Comparison of ENCODE assay signal across 26 cellular contexts in the genomic region with DNA sequence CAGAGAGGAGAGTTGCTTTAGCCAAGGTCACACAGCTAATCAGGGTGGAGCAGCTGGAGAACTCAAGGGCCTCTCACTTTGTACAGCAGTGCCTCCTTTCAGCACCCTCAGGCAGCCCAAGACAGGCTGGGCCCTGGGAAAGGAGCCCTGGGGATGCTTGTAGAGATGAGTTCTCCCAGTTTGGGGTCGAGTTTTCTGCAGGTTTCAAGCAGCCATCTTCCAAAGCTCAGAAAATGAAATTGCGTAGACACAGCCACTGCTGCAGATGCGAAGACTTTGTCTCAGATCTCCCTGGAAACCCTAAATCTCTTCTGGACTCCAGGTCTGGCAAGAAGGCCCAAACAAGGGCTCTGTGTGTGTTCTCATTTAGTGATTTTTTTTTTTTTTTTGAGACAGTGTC. TPM values are rescaled to one million over a fixed set of nuclear protein-coding genes. Genes with fewer than 3 reads are reported as not detected.
DNase-seq lines count a peak whose midpoint lies in the region; ATAC-seq, FAIRE-seq and TF ChIP-seq lines count a peak whose summit lies in the region.
"Had no signal": no experiment of that assay in that cellular context is flagged by ENCODE, and none has a peak within 500 bp of the region (broad histone marks: within the 10 kb centered on the region; RNA-seq: fewer than 3 reads in every experiment).

No MANE protein-coding gene starts in this region.

- no peaks in the 10 kb centered on the region for H3K9me1 ChIP-seq in K562 (ENCODE audit: control insufficient read depth, insufficient read depth, low read length)

- no peak for FAIRE-seq in K562 (lab: Jason Lieb, UNC)
- no peak for FAIRE-seq in GM12891 (lab: Jason Lieb, UNC)
- FAIRE-seq: A204.1, D721Med, G401.6, GM12892, GM18507 had no signal

- peak overlapping the region; percentile 38 for H4K91ac ChIP-seq in trophoblast cell (ENCODE audit: low read depth, low read length)

- TF ChIP-seq CTCF in GM23338 (conservative IDR thresholded peaks at IDR 0.05; ENCODE audit: low read depth in 2 of 2) (no peak), K562 (IDR thresholded peaks at IDR 0.05 in 2 of 3, conservative IDR thresholded peaks at IDR 0.05 in 1 of 3; ENCODE audit: insufficient read depth in 2 of 3, low read depth in 1 of 3, low read length in 3 of 3) (no peak)

- H3K27ac ChIP-seq in GM23338 (ENCODE audit: low read depth), result no peak overlapping the region
- H3K27ac ChIP-seq in K562 (ENCODE audit: extremely low read depth, low read depth, low read length), result no peak overlapping the region
- H3K27ac ChIP-seq in trophoblast cell (ENCODE audit: low read depth, low read length), result no peak overlapping the region
- H3K27ac ChIP-seq: BLaER1 had no signal

- H4K20me1 ChIP-seq in GM23338 (replicated peaks; ENCODE audit: insufficient read depth), result no peaks in the 10 kb centered on the region
- H4K20me1 ChIP-seq in K562 (replicated peaks; ENCODE audit: control insufficient read depth, insufficient read depth, low read length), result no peaks in the 10 kb centered on the region
- H4K20me1 ChIP-seq: BLaER1 had no signal

- H3K27ac Mint-ChIP-seq in GM23338, result no peak overlapping the region
- H3K27ac Mint-ChIP-seq: CD4-positive, CD25-positive, alpha-beta regulatory T cell had no signal

- H2BK12ac ChIP-seq in trophoblast cell (ENCODE audit: low read length), result peak overlapping the region; percentile 68

- peaks cover 9% of the 10 kb centered on the region for H3K4me1 Mint-ChIP-seq in GM23338
- H3K4me1 Mint-ChIP-seq: CD4-positive, alpha-beta memory T cell; CD4-positive, CD25-positive, alpha-beta regulatory T cell; CD8-positive, alpha-beta memory T cell had no signal

- H3K4me1 ChIP-seq in GM23338 (ENCODE audit: insufficient read depth), result peaks cover 5% of the 10 kb centered on the region
- H3K4me1 ChIP-seq in K562 (replicated peaks in 1 of 2; ENCODE audit: control insufficient read depth in 2 of 2, insufficient read depth in 2 of 2, low read length in 2 of 2), result no peaks in the 10 kb centered on the region
- H3K4me1 ChIP-seq in trophoblast cell (ENCODE audit: control insufficient read depth in 1 of 2, insufficient read depth in 2 of 2, low read length in 2 of 2), result no peaks in the 10 kb centered on the region
- H3K4me1 ChIP-seq: BE2C, BLaER1, Caco-2 had no signal

- no peak overlapping the region for H3K9ac ChIP-seq in K562 (ENCODE audit: insufficient read depth in 1 of 2, low read depth in 2 of 2, low read length in 2 of 2)
- H3K9ac ChIP-seq in trophoblast cell (ENCODE audit: low read length), result no peak overlapping the region
- H3K9ac ChIP-seq: BLaER1 had no signal

- H3K27me3 ChIP-seq in GM23338 (ENCODE audit: insufficient read depth), result no peaks in the 10 kb centered on the region
- no peaks in the 10 kb centered on the region for H3K27me3 ChIP-seq in H7 (ENCODE audit: control insufficient read depth, insufficient read depth, low read length)
- H3K27me3 ChIP-seq in K562 (ENCODE audit: control insufficient read depth in 2 of 2, insufficient read depth in 2 of 2, low read length in 2 of 2), result peaks cover 0 to 20% of the 10 kb centered on the region in 2 experiments; a peak in 3 of 5 replicates
- no peaks in the 10 kb centered on the region for H3K27me3 ChIP-seq in trophoblast cell (ENCODE audit: insufficient read depth, low read length)
- H3K27me3 ChIP-seq: BE2C, BLaER1 had no signal

- TF ChIP-seq EP300 in K562 (IDR thresholded peaks at IDR 0.05; ENCODE audit: low read length), result no peak

- no peaks in the 10 kb centered on the region; the same call in 2 of the 3 replicates for H3K9me3 Mint-ChIP-seq in GM23338

- 0% methylated on average over 3 of the region's 3 CpGs for WGBS in K562 (ENCODE audit: insufficient coverage, low coverage, missing lambda C conversion rate)
- WGBS in trophoblast cell (ENCODE audit: extremely low coverage, insufficient coverage, insufficient read length), result no CpG with 5 or more reads among the region's 3 CpGs

- H3K9me3 ChIP-seq in K562 (replicated peaks; ENCODE audit: control insufficient read depth, insufficient read depth, low read depth, low read length) (no peaks in the 10 kb centered on the region), trophoblast cell (ENCODE audit: insufficient read depth, low read depth, low read length) (no peaks in the 10 kb centered on the region)
- H3K9me3 ChIP-seq: BE2C, Caco-2 had no signal

- H3K36me3 Mint-ChIP-seq in GM23338 (ENCODE audit: low read depth), result no peaks in the 10 kb centered on the region
- H3K36me3 Mint-ChIP-seq: CD14-positive monocyte; CD4-positive, CD25-positive, alpha-beta regulatory T cell had no signal

- CTCF ChIA-PET in K562 (lab: Yijun Ruan, JAX; ENCODE audit: low intra/inter-chr PET ratio), result interaction anchor here (1.9 to 2.7 kb wide), 3 partner anchors 115 to 362 kb away, joined by 9 to 11 read pairs (median 10); no protein-coding TSS in a partner anchor

- H3K4ac ChIP-seq in trophoblast cell (ENCODE audit: low read depth, low read length), result no peak overlapping the region

- H3K36me3 ChIP-seq in GM23338 (ENCODE audit: insufficient read depth) (no peaks in the 10 kb centered on the region), H7 (replicated peaks; ENCODE audit: control insufficient read depth, insufficient read depth, low read length) (no peaks in the 10 kb centered on the region), K562 (ENCODE audit: control insufficient read depth, insufficient read depth, low read length) (no peaks in the 10 kb centered on the region), trophoblast cell (ENCODE audit: control insufficient read depth in 1 of 2, insufficient read depth in 2 of 2, low read length in 2 of 2) (no peaks in the 10 kb centered on the region)
- H3K36me3 ChIP-seq: BE2C, BLaER1 had no signal

- in situ Hi-C loops in K562 (cut with MboI), result loop anchor here (25.0 kb wide), 1 partner anchor 270 kb away; a partner anchor contains a TSS

- no peak for TF ChIP-seq POLR2A in K562 (conservative IDR thresholded peaks at IDR 0.05)
- TF ChIP-seq POLR2A in GM12891 (IDR thresholded peaks at IDR 0.05; ENCODE audit: low read depth, low read length), result no peak

- POLR2A ChIA-PET in K562 (lab: Yijun Ruan, JAX), result no interaction called here

- intact Hi-C loops in K562 (cut with micrococcal nuclease), result no loop called here

- peak overlapping the region; percentile 56 for H4K8ac ChIP-seq in trophoblast cell (ENCODE audit: low read depth, low read length)

- peak overlapping the region; percentile 73 for H2BK120ac ChIP-seq in trophoblast cell (ENCODE audit: insufficient read depth, low read length, poor library complexity)

- no peaks in the 10 kb centered on the region for H3K27me3 Mint-ChIP-seq in GM23338 (ENCODE audit: insufficient read depth, low read depth, poor library complexity)

- H2BK5ac ChIP-seq in trophoblast cell (ENCODE audit: low read depth, low read length, poor library complexity), result no peak overlapping the region

- no TSS peak for BruUV-seq in K562 (replicated peaks; lab: Mats Ljungman, UMichigan)

- ATAC-seq in GM23338 (no peak), K562 (no peak)

- H3K4me3 ChIP-seq in GM23338 (no peak overlapping the region), H7 (ENCODE audit: insufficient read depth, low read depth, low read length) (no peak overlapping the region), K562 (no peak overlapping the region), trophoblast cell (ENCODE audit: low read depth, low read length) (no peak overlapping the region)
- H3K4me3 ChIP-seq: BLaER1 had no signal

- no peak overlapping the region for H3K4me3 Mint-ChIP-seq in GM23338
- H3K4me3 Mint-ChIP-seq: CD14-positive monocyte; CD4-positive, alpha-beta memory T cell; CD4-positive, CD25-positive, alpha-beta regulatory T cell; CD8-positive, alpha-beta memory T cell had no signal

- peak overlapping the region; percentile 38 for H3K14ac ChIP-seq in trophoblast cell (ENCODE audit: low read length)

- H4K12ac ChIP-seq in trophoblast cell (ENCODE audit: low read depth, low read length), result peak overlapping the region; percentile 26

- no peak for TF ChIP-seq RAD21 in K562 (CRISPR knock-in tag; conservative IDR thresholded peaks at IDR 0.05 in 1 of 2, IDR thresholded peaks at IDR 0.05 in 1 of 2)

- H2AFZ ChIP-seq in GM23338 (peak overlapping the region; percentile 76; the same call in 1 of the 2 replicates), K562 (ENCODE audit: low read depth, low read length) (no peak overlapping the region), trophoblast cell (ENCODE audit: insufficient read depth, low read length, poor library complexity) (no peak overlapping the region)

- H3K79me2 ChIP-seq in GM23338 (replicated peaks; ENCODE audit: insufficient read depth), result no peaks in the 10 kb centered on the region
- H3K79me2 ChIP-seq in K562 (ENCODE audit: control insufficient read depth, insufficient read depth, low read length), result no peaks in the 10 kb centered on the region
- no peaks in the 10 kb centered on the region for H3K79me2 ChIP-seq in trophoblast cell (ENCODE audit: control insufficient read depth, insufficient read depth, low read length, poor library complexity)

- H3K9me2 ChIP-seq in GM23338 (ENCODE audit: insufficient read depth), result no peaks in the 10 kb centered on the region

- no peak overlapping the region for H3K23ac ChIP-seq in trophoblast cell (ENCODE audit: low read length)

- H3K18ac ChIP-seq in trophoblast cell (ENCODE audit: low read length), result no peak overlapping the region

- H2AK5ac ChIP-seq in trophoblast cell (ENCODE audit: low read length), result peak overlapping the region; percentile 44

- DNase-seq in GM23338 (ENCODE audit: low spot score), result no peak
- peak; percentile 3 for DNase-seq in H7
- no peak for DNase-seq in K562 (ENCODE audit: extremely low read depth in 1 of 4, low spot score in 3 of 4)
- no peak for DNase-seq in trophoblast cell
- no peak for DNase-seq in NCI-H1930 (lab: John Stamatoyannopoulos, UW)
- no peak for DNase-seq in GM12891 (ENCODE audit: insufficient read length, low spot score)
- DNase-seq in NCI-H187 (lab: John Stamatoyannopoulos, UW), result no peak
- DNase-seq: 8988T; ACHN; BE2C; C1 segment of cervical spinal cord; Caco-2; Calu3; CD4-positive, alpha-beta memory T cell; CD4-positive, CD25-positive, alpha-beta regulatory T cell; CD8-positive, alpha-beta memory T cell; DMS79 treated with DMSO at 0.1 percent for 48 hours; GF-D8 had no signal

- peaks cover 3% of the 10 kb centered on the region for H3K79me1 ChIP-seq in trophoblast cell (ENCODE audit: low read length)

- no peaks in the 10 kb centered on the region for H3F3A ChIP-seq in GM23338 (replicated peaks; ENCODE audit: low read depth)

- no peak overlapping the region for H3K4me2 ChIP-seq in GM23338
- no peak overlapping the region for H3K4me2 ChIP-seq in K562 (ENCODE audit: insufficient read depth, low read length)
- H3K4me2 ChIP-seq in trophoblast cell (ENCODE audit: low read length), result no peak overlapping the region
- H3K4me2 ChIP-seq: BLaER1 had no signal

RNA-seq across cellular contexts. Expression of a gene that starts 22.5 kb away (rescaled TPM):
- 8.6 and 12.9 TPM in 2 replicates for total RNA-seq in GM23338 (2014; rRNA removed; shearing (Covaris generic))
- polyA plus RNA-seq in GM23338 (2016; fragmentation: Nextera tagmentation; extraction: Ambion mirVana) (3.8 and 3.9 TPM in 2 replicates), K562 (2011; rRNA removed) (not detected in 2 replicates), K562 (2014; fragmentation: Illumina TruSeq; extraction: Trizol) (not detected in 2 replicates), K562 (2014; fragmentation: Nextera tagmentation; extraction: Ambion mirVana) (not detected), K562 (2014; rRNA removed) (not detected in 2 replicates)
- total RNA-seq in H7 (2014; rRNA removed; shearing (Covaris generic)), result 9.6 and 12.7 TPM in 2 replicates
- not detected in 2 replicates for total RNA-seq in K562 (2011; cell fraction: chromatin; rRNA removed; ENCODE audit: low replicate concordance)
- total RNA-seq in K562 (2011; cell fraction: nucleolus; rRNA removed), result not detected in 2 replicates
- total RNA-seq in K562 (2011; cell fraction: nucleoplasm; rRNA removed), result not detected in 2 replicates
- total RNA-seq in K562 (2014; rRNA removed) (not detected in 2 replicates), K562 (2014; rRNA removed; fragmentation: Illumina TruSeq; extraction: Trizol) (not detected in 2 replicates), K562 (2015; rRNA removed; fragmentation: Illumina TruSeq; extraction: Trizol) (not detected in 2 replicates), K562 (2021) (0.54 TPM in 1 of 2 replicates, not detected in the other)
- polyA plus RNA-seq in K562 (2011; cell fraction: cytosol; rRNA removed), result not detected in 2 replicates
- not detected in 2 replicates for polyA plus RNA-seq in K562 (2011; cell fraction: nucleus; rRNA removed)
- polyA plus RNA-seq in K562 (2012), result not detected in 2 replicates
- not detected in 2 replicates for polyA minus RNA-seq in K562 (2011; rRNA and poly(A)+ RNA removed)
- polyA minus RNA-seq in K562 (2011; cell fraction: cytosol; rRNA and poly(A)+ RNA removed), result not detected in 2 replicates
- not detected in 2 replicates for polyA minus RNA-seq in K562 (2011; cell fraction: nucleus; rRNA and poly(A)+ RNA removed)
- polyA plus RNA-seq in trophoblast cell (2013), result 6.3 and 7.0 TPM in 2 replicates
- 1.0 TPM for polyA plus RNA-seq in GM12891 (2012; ENCODE audit: low read depth, missing spikeins)
- total RNA-seq: A673 had no signal
- polyA plus RNA-seq: CD8-positive, alpha-beta memory T cell had no signal
